Comparison of ENCODE assay signal across 1 cellular context in genomic region chr3:156583469-156583868, GRCh38.
TF ChIP-seq lines count a peak whose summit lies in the region.

No MANE protein-coding gene starts in this region.

TF ChIP-seq in K562, 482 proteins besides CTCF, POLR2A, EP300 and RAD21 (continued from another document):
- TF ChIP-seq, protein P1, sequence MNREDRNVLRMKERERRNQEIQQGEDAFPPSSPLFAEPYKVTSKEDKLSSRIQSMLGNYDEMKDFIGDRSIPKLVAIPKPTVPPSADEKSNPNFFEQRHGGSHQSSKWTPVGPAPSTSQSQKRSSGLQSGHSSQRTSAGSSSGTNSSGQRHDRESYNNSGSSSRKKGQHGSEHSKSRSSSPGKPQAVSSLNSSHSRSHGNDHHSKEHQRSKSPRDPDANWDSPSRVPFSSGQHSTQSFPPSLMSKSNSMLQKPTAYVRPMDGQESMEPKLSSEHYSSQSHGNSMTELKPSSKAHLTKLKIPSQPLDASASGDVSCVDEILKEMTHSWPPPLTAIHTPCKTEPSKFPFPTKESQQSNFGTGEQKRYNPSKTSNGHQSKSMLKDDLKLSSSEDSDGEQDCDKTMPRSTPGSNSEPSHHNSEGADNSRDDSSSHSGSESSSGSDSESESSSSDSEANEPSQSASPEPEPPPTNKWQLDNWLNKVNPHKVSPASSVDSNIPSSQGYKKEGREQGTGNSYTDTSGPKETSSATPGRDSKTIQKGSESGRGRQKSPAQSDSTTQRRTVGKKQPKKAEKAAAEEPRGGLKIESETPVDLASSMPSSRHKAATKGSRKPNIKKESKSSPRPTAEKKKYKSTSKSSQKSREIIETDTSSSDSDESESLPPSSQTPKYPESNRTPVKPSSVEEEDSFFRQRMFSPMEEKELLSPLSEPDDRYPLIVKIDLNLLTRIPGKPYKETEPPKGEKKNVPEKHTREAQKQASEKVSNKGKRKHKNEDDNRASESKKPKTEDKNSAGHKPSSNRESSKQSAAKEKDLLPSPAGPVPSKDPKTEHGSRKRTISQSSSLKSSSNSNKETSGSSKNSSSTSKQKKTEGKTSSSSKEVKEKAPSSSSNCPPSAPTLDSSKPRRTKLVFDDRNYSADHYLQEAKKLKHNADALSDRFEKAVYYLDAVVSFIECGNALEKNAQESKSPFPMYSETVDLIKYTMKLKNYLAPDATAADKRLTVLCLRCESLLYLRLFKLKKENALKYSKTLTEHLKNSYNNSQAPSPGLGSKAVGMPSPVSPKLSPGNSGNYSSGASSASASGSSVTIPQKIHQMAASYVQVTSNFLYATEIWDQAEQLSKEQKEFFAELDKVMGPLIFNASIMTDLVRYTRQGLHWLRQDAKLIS (CRISPR knock-in tag; IDR thresholded peaks at IDR 0.05), result no peak
- TF ChIP-seq, protein P2, sequence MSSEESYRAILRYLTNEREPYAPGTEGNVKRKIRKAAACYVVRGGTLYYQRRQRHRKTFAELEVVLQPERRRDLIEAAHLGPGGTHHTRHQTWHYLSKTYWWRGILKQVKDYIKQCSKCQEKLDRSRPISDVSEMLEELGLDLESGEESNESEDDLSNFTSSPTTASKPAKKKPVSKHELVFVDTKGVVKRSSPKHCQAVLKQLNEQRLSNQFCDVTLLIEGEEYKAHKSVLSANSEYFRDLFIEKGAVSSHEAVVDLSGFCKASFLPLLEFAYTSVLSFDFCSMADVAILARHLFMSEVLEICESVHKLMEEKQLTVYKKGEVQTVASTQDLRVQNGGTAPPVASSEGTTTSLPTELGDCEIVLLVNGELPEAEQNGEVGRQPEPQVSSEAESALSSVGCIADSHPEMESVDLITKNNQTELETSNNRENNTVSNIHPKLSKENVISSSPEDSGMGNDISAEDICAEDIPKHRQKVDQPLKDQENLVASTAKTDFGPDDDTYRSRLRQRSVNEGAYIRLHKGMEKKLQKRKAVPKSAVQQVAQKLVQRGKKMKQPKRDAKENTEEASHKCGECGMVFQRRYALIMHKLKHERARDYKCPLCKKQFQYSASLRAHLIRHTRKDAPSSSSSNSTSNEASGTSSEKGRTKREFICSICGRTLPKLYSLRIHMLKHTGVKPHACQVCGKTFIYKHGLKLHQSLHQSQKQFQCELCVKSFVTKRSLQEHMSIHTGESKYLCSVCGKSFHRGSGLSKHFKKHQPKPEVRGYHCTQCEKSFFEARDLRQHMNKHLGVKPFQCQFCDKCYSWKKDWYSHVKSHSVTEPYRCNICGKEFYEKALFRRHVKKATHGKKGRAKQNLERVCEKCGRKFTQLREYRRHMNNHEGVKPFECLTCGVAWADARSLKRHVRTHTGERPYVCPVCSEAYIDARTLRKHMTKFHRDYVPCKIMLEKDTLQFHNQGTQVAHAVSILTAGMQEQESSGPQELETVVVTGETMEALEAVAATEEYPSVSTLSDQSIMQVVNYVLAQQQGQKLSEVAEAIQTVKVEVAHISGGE (CRISPR knock-in tag; IDR thresholded peaks at IDR 0.05), result 0 out of 6 replicates have a peak, but pooled peaks of 1 of the 3 experiments have one; percentile 33
- TF ChIP-seq ZNF232 (CRISPR knock-in tag; IDR thresholded peaks at IDR 0.05) (no peak), ZNF316 (IDR thresholded peaks at IDR 0.05) (peak; percentile 92), ARID2 (IDR thresholded peaks at IDR 0.05) (no peak), SOX6 (IDR thresholded peaks at IDR 0.05) (peak; percentile 29; the same call in 1 of the 2 replicates), ZBTB8A (IDR thresholded peaks at IDR 0.05; ENCODE audit: partially characterized antibody) (no peak), USF2 (CRISPR knock-in tag; IDR thresholded peaks at IDR 0.05) (no peak), PTBP1 (IDR thresholded peaks at IDR 0.05; ENCODE audit: low read depth, low read length) (no peak)
- TF ChIP-seq, protein P3, sequence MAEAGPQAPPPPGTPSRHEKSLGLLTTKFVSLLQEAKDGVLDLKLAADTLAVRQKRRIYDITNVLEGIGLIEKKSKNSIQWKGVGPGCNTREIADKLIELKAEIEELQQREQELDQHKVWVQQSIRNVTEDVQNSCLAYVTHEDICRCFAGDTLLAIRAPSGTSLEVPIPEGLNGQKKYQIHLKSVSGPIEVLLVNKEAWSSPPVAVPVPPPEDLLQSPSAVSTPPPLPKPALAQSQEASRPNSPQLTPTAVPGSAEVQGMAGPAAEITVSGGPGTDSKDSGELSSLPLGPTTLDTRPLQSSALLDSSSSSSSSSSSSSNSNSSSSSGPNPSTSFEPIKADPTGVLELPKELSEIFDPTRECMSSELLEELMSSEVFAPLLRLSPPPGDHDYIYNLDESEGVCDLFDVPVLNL (CRISPR knock-in tag; IDR thresholded peaks at IDR 0.05; ENCODE audit: low read depth), result no peak
